In the genomic region with DNA sequence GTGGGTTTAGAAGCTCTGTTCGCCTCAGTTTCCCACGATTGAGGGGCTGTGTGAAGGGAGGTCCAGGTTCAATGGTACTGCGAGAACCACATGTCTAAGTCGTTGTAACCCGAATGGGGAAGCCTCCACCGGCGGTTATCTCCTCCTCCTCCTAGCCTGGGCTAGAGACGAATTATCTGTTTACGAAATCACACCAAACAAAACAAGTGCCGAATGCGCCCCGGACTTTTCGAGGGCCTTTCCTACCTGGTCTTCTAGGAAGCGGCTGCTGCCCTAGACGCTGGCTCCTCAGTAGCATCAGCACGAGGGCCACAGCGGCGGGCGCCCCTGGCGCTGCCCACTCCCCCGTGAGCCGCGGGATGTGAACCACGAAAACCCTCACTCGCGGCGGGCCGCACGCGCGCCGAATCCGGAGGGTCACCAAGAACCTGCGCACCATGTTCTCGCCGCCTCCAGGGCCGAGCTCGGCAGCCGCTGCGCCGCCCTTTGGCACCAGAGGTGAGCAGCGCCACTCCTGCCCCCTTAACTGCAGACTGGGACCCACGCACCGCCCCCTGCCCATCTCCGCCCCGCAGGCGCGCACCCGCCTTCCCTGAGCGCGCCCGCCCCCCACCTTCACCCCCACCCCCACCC, we compare ENCODE assay signal across 9 cellular contexts. TPM values are rescaled to one million over a fixed set of nuclear protein-coding genes. Genes with fewer than 3 reads are reported as not detected.
DNase-seq lines count a peak whose midpoint lies in the region; ATAC-seq, FAIRE-seq and TF ChIP-seq lines count a peak whose summit lies in the region.
"Had no signal": no experiment of that assay in that cellular context is flagged by ENCODE, and none has a peak within 500 bp of the region (broad histone marks: within the 10 kb centered on the region; RNA-seq: fewer than 3 reads in every experiment).

A gene (minus strand): TSS at position 500 of the 633 bp plus-strand sequence.

- WGBS in HUES64, result under 1% methylated on average over 42 of the region's 52 CpGs
- 31% methylated on average over 6 of the region's 52 CpGs for WGBS in HepG2 (ENCODE audit: low lambda C conversion rate)
- 25% methylated on average over 15 of the region's 52 CpGs for WGBS in suprapubic skin

- H3K4me2 ChIP-seq in HepG2 (ENCODE audit: low read depth, low read length), result peak within 1 kb of the TSS; percentile 96

- FAIRE-seq in HepG2 (lab: Jason Lieb, UNC), result no peak
- FAIRE-seq: colon had no signal

- ATAC-seq in GM21515 (IDR thresholded peaks at IDR 0.05; ENCODE audit: unreplicated experiment), result peak; percentile 43
- ATAC-seq in central memory CD8-positive, alpha-beta T cell (replicated peaks; ENCODE audit: extremely low read depth, poor library complexity, severe bottlenecking), result peak; percentile 43
- peak; percentile 85 for ATAC-seq in HepG2

- TF ChIP-seq POLR2A in HepG2 (IDR thresholded peaks at IDR 0.05; ENCODE audit: insufficient read depth in 1 of 2, low read depth in 2 of 2, low read length in 2 of 2), result no peak
- no peak for TF ChIP-seq POLR2A in suprapubic skin (IDR thresholded peaks at IDR 0.05)

- no peaks in the 10 kb centered on the region for H3K9me3 Mint-ChIP-seq in central memory CD8-positive, alpha-beta T cell

- no peaks in the 10 kb centered on the region for H4K20me1 ChIP-seq in HepG2 (ENCODE audit: insufficient read depth, low read length)

- TF ChIP-seq CTCF in GM10248 (IDR thresholded peaks at IDR 0.05; ENCODE audit: control extremely low read depth, extremely low read depth, low read depth, missing control alignments), result peak; percentile 25
- TF ChIP-seq CTCF in HepG2 (CRISPR knock-in tag; IDR thresholded peaks at IDR 0.05), result peak; percentile 29
- no peak for TF ChIP-seq CTCF in suprapubic skin (IDR thresholded peaks at IDR 0.05)

- H2AFZ ChIP-seq in HepG2 (ENCODE audit: low read length), result no peak within 1 kb of the TSS

- CTCF ChIA-PET in GM10248 (lab: Yijun Ruan, JAX) (interaction anchor here (1.2 to 9.3 kb wide), 7 partner anchors 8 to 182 kb away, joined by 3 to 95 read pairs (median 5); a partner anchor contains a TSS), HepG2 (lab: Yijun Ruan, JAX; ENCODE audit: low intra/inter-chr PET ratio, low total read pairs) (interaction anchor here (1.8 kb wide), 1 partner anchor 180 kb away, joined by 7 read pairs; no protein-coding TSS in a partner anchor)

- H3K36me3 Mint-ChIP-seq in central memory CD8-positive, alpha-beta T cell (ENCODE audit: insufficient read depth), result peaks cover 10% of the 10 kb centered on the region

- H3K9ac ChIP-seq in HUES64 (ENCODE audit: low read depth, low read length) (no peak within 1 kb of the TSS), HepG2 (ENCODE audit: insufficient read depth, low read depth, low read length) (no peak within 1 kb of the TSS)

- H3K27ac ChIP-seq in HUES64 (ENCODE audit: low read depth, low read length), result no peak within 1 kb of the TSS
- H3K27ac ChIP-seq in HepG2 (ENCODE audit: extremely low read length, insufficient read depth, low read length), result no peak within 1 kb of the TSS
- peak within 1 kb of the TSS; percentile 72 for H3K27ac ChIP-seq in suprapubic skin

- H3K27me3 ChIP-seq in HUES64 (ENCODE audit: insufficient read depth, low read length), result peaks cover 98% of the 10 kb centered on the region
- peaks cover 0 to 17% of the 10 kb centered on the region in 2 experiments; a peak in 1 of 5 replicates for H3K27me3 ChIP-seq in HepG2 (ENCODE audit: control insufficient read depth in 1 of 2, insufficient read depth in 2 of 2, low read length in 2 of 2)
- H3K27me3 ChIP-seq in suprapubic skin, result peaks cover 46% of the 10 kb centered on the region

- DNase-seq in GM10248 (ENCODE audit: extremely low spot score) (peak; percentile 62), T-helper 1 cell (peak in 3 of 5 donors; percentile 41 to 62 (median 45)), HepG2 (ENCODE audit: low spot score) (no peak), suprapubic skin (ENCODE audit: low spot score in 2 of 2) (no peak), mesenteric fat pad (ENCODE audit: low spot score) (no peak)
- DNase-seq in central memory CD8-positive, alpha-beta T cell (ENCODE audit: low spot score in 2 of 2), result no peak

- H3K36me3 ChIP-seq in HUES64 (ENCODE audit: insufficient read depth, low read length) (no peaks in the 10 kb centered on the region), HepG2 (replicated peaks in 1 of 2; ENCODE audit: control insufficient read depth in 1 of 2, insufficient read depth in 2 of 2, low read length in 2 of 2) (no peaks in the 10 kb centered on the region), suprapubic skin (no peaks in the 10 kb centered on the region)

- H3K4me3 ChIP-seq in HUES64 (ENCODE audit: low read length) (peak within 1 kb of the TSS; percentile 69), HepG2 (replicated peaks in 1 of 3; ENCODE audit: insufficient read depth in 1 of 3, low read depth in 2 of 3, low read length in 3 of 3) (peak within 1 kb of the TSS; percentile 60 to 82 (median 77)), suprapubic skin (peak within 1 kb of the TSS; percentile 76)

- POLR2A ChIA-PET in GM10248 (lab: Yijun Ruan, JAX), result interaction anchor here (0.9 kb wide), 1 partner anchor 15 kb away, joined by 3 read pairs; a partner anchor contains a TSS
- POLR2A ChIA-PET in HepG2 (lab: Yijun Ruan, JAX), result interaction anchor here (1.4 kb wide), 1 partner anchor 15 kb away, joined by 4 read pairs; a partner anchor contains a TSS

- H3K27ac Mint-ChIP-seq in central memory CD8-positive, alpha-beta T cell (ENCODE audit: low read depth), result peak within 1 kb of the TSS; percentile 97

- H3K27me3 Mint-ChIP-seq in central memory CD8-positive, alpha-beta T cell, result no peaks in the 10 kb centered on the region

- in situ Hi-C loops in HepG2 (cut with HindIII; ENCODE audit: extremely low pct_ligation_motif_present, low pct_unique_long_range_greater_than_20kb), result loop anchor here (10.0 kb wide), 1 partner anchor 241 kb away; no protein-coding TSS in a partner anchor

- TF ChIP-seq EP300 in HepG2 (IDR thresholded peaks at IDR 0.05; ENCODE audit: low read depth in 2 of 2, low read length in 2 of 2), result no peak
- TF ChIP-seq EP300 in HepG2 (CRISPR knock-in tag; IDR thresholded peaks at IDR 0.05; ENCODE audit: borderline replicate concordance), result no peak
- no peak for TF ChIP-seq EP300 in suprapubic skin (IDR thresholded peaks at IDR 0.05)

- peak within 1 kb of the TSS; percentile 96 for H3K4me3 Mint-ChIP-seq in central memory CD8-positive, alpha-beta T cell

- H3K4me1 ChIP-seq in HUES64 (ENCODE audit: insufficient read depth, low read length) (peaks cover 25% of the 10 kb centered on the region), HepG2 (ENCODE audit: insufficient read depth, low read length) (peaks cover 9% of the 10 kb centered on the region), suprapubic skin (peaks cover 10% of the 10 kb centered on the region)

- no peak for TF ChIP-seq RAD21 in HepG2 (CRISPR knock-in tag; IDR thresholded peaks at IDR 0.05)

- intact Hi-C loops in HepG2 (cut with micrococcal nuclease; ENCODE audit: unreplicated experiment), result no loop called here

- no peaks in the 10 kb centered on the region for H3K79me2 ChIP-seq in HepG2 (ENCODE audit: insufficient read depth, low read length)

- no peaks in the 10 kb centered on the region for H3K9me3 ChIP-seq in HUES64 (ENCODE audit: insufficient read depth, low read depth, low read length)
- H3K9me3 ChIP-seq in HepG2 (ENCODE audit: low read length), result no peaks in the 10 kb centered on the region
- H3K9me3 ChIP-seq in suprapubic skin, result no peaks in the 10 kb centered on the region

- BruUV-seq in HepG2 (replicated peaks; lab: Mats Ljungman, UMichigan), result no TSS peak

- peaks cover 26% of the 10 kb centered on the region for H3K4me1 Mint-ChIP-seq in central memory CD8-positive, alpha-beta T cell

TF ChIP-seq in HepG2, 621 proteins besides CTCF, POLR2A, EP300 and RAD21 (continues in another document):
- no peak for TF ChIP-seq GZF1 (CRISPR knock-in tag; IDR thresholded peaks at IDR 0.05)
- peak; percentile 94 for TF ChIP-seq HNRNPK (IDR thresholded peaks at IDR 0.05; ENCODE audit: low read depth, low read length, poor library complexity, severe bottlenecking)
- no peak for TF ChIP-seq MAFK (conservative IDR thresholded peaks at IDR 0.05 in 1 of 2, IDR thresholded peaks at IDR 0.05 in 1 of 2; ENCODE audit: low read length in 2 of 2)

RNA-seq across cellular contexts. Expression of the gene that starts here (rescaled TPM):
- 0.35 TPM for polyA plus RNA-seq in HUES64 (2013, experiment 1 of 2)
- polyA plus RNA-seq in HUES64 (2013, experiment 2 of 2), result not detected
- 4.2 TPM in 2 replicates for total RNA-seq in HepG2 (2016; rRNA removed; fragmentation: Illumina TruSeq; extraction: Trizol)
- total RNA-seq in HepG2 (2016; cell fraction: cytosol; rRNA removed; fragmentation: Illumina TruSeq; extraction: Trizol; ENCODE audit: low read depth), result 1.9 and 3.2 TPM in 2 replicates
- total RNA-seq in HepG2 (2016; cell fraction: insoluble cytoplasmic fraction; rRNA removed; fragmentation: Illumina TruSeq; extraction: Trizol), result 4.0 and 4.4 TPM in 2 replicates
- total RNA-seq in HepG2 (2016; cell fraction: membrane; rRNA removed; fragmentation: Illumina TruSeq; extraction: Trizol), result 3.2 and 4.1 TPM in 2 replicates
- 1.3 and 1.7 TPM in 2 replicates for total RNA-seq in HepG2 (2016; cell fraction: nucleus; rRNA removed; fragmentation: Illumina TruSeq; extraction: Trizol)
- 4.8 and 7.4 TPM in 2 replicates for polyA plus RNA-seq in HepG2 (2011; rRNA removed)
- 6.0 and 6.8 TPM in 2 replicates for polyA plus RNA-seq in HepG2 (2011; cell fraction: cytosol; rRNA removed)
- polyA plus RNA-seq in HepG2 (2011; cell fraction: nucleus; rRNA removed), result 4.8 and 7.1 TPM in 2 replicates
- polyA plus RNA-seq in HepG2 (2012), result 1.3 and 2.3 TPM in 2 replicates
- polyA plus RNA-seq in HepG2 (2016; cell fraction: cytosol; fragmentation: Illumina TruSeq; extraction: Trizol; ENCODE audit: low read depth), result 2.5 and 3.2 TPM in 2 replicates
- 5.0 and 6.3 TPM in 2 replicates for polyA plus RNA-seq in HepG2 (2016; cell fraction: insoluble cytoplasmic fraction; fragmentation: Illumina TruSeq; extraction: Trizol; ENCODE audit: low read depth)
- polyA plus RNA-seq in HepG2 (2016; cell fraction: membrane; fragmentation: Illumina TruSeq; extraction: Trizol; ENCODE audit: low read depth), result 3.5 and 3.6 TPM in 2 replicates
- polyA plus RNA-seq in HepG2 (2016; cell fraction: nucleus; fragmentation: Illumina TruSeq; extraction: Trizol; ENCODE audit: insufficient read depth, low read depth), result 4.3 and 4.4 TPM in 2 replicates
- polyA minus RNA-seq in HepG2 (2011; rRNA and poly(A)+ RNA removed; ENCODE audit: low replicate concordance), result 3.3 and 67.7 TPM in 2 replicates
- polyA minus RNA-seq in HepG2 (2011; cell fraction: cytosol; rRNA and poly(A)+ RNA removed), result 3.8 and 4.1 TPM in 2 replicates
- polyA minus RNA-seq in HepG2 (2011; cell fraction: nucleus; rRNA and poly(A)+ RNA removed), result 3.2 and 3.9 TPM in 2 replicates
- 1 to 10 TPM in 2 of 4 donors, not detected in 2; 2.0 to 3.4 TPM for total RNA-seq in suprapubic skin
- 4.2 TPM for total RNA-seq in mesenteric fat pad

Comparison
In these comparisons a context has a peak if more than half of its experiments do, and no peak if none do; other contexts are left out.
1. DNase-seq: peak in GM10248 (single experiment) and T-helper 1 cell (3 of 5); none in central memory CD8-positive, alpha-beta T cell (0 of 2), HepG2 (single experiment), suprapubic skin (0 of 2) and mesenteric fat pad (single experiment).
2. CTCF ChIP-seq: peak in GM10248 (single experiment) and HepG2 (single experiment); none in suprapubic skin (0 of 2).
3. Peak in every context shown above with its lines, with median percentiles within 50 percentile points of each other: ATAC-seq and H3K4me3 ChIP-seq.